Comparison of ENCODE assay signal across 12 cellular contexts in genomic region chr12:48489012-48489411, GRCh38. TPM values are rescaled to one million over a fixed set of nuclear protein-coding genes. Genes with fewer than 3 reads are reported as not detected.
DNase-seq lines count a peak whose midpoint lies in the region; ATAC-seq and TF ChIP-seq lines count a peak whose summit lies in the region.
"Had no signal": no experiment of that assay in that cellular context is flagged by ENCODE, and none has a peak within 500 bp of the region (broad histone marks: within the 10 kb centered on the region; RNA-seq: fewer than 3 reads in every experiment).

No MANE protein-coding gene starts in this region.

- peaks cover 31% of the 10 kb centered on the region for H3K27me3 Mint-ChIP-seq in HFFc6 (ENCODE audit: insufficient read depth)

- H3K36me3 ChIP-seq in prostate gland: no peaks in the 10 kb centered on the region
- H3K36me3 ChIP-seq: cardiac muscle cell, WERI-Rb-1 had no signal

- DNase-seq in HFFc6 (peak; percentile 46), HPDE6-E6E7 (ENCODE audit: extremely low spot score) (peak; percentile 85), prostate gland (ENCODE audit: low spot score) (peak; percentile 9), KBM-7 (no peak), cerebellar nuclear complex (lab: John Stamatoyannopoulos, UW) (no peak)
- DNase-seq: NCI-H345, testis, WERI-Rb-1 had no signal

- no peaks in the 10 kb centered on the region for H3K27me3 ChIP-seq in prostate gland (replicated peaks; ENCODE audit: insufficient read depth)
- H3K27me3 ChIP-seq: cardiac muscle cell, testis had no signal

- no peak for TF ChIP-seq POLR2A in prostate gland (IDR thresholded peaks at IDR 0.05)

- H3K9me3 Mint-ChIP-seq in HFFc6: no peaks in the 10 kb centered on the region

- TF ChIP-seq CTCF in HFFc6 (IDR thresholded peaks at IDR 0.05) (no peak), prostate gland (IDR thresholded peaks at IDR 0.05) (no peak)

- H3K4me1 Mint-ChIP-seq in HFFc6 (ENCODE audit: low read depth): no peaks in the 10 kb centered on the region

- intact Hi-C loops in prostate gland (cut with DNase I): no loop called here

- H3K27ac ChIP-seq in prostate gland: peak overlapping the region in 1 of 2 donors; percentile 55
- H3K27ac ChIP-seq: cardiac muscle cell, testis, WERI-Rb-1 had no signal

- no peaks in the 10 kb centered on the region for H3K36me3 Mint-ChIP-seq in HFFc6 (ENCODE audit: low read depth)

- H3K27ac Mint-ChIP-seq in HFFc6: no peak overlapping the region

- H3K4me3 ChIP-seq in prostate gland: no peak overlapping the region
- H3K4me3 ChIP-seq: cardiac muscle cell, testis had no signal

- 22% methylated on average over 2 of the region's 2 CpGs for WGBS in prostate gland

- ATAC-seq in GM18870 (IDR thresholded peaks at IDR 0.05; ENCODE audit: unreplicated experiment) (peak; percentile 97), HG03175 (IDR thresholded peaks at IDR 0.05; ENCODE audit: unreplicated experiment) (no peak)

- H3K4me1 ChIP-seq in prostate gland (replicated peaks): no peaks in the 10 kb centered on the region
- H3K4me1 ChIP-seq: testis had no signal

- in situ Hi-C loops in KBM-7 (cut with MboI; ENCODE audit: low pct_unique_long_range_greater_than_20kb, low sequenced_read_pairs): no loop called here

- H3K9me3 ChIP-seq in prostate gland: no peaks in the 10 kb centered on the region
- H3K9me3 ChIP-seq: testis had no signal

- H3K4me3 Mint-ChIP-seq in HFFc6: no peak overlapping the region; the same call in 1 of the 2 replicates

RNA-seq across cellular contexts. Expression of gene C12orf54, which starts 6.7 kb away (rescaled TPM):
- not detected for total RNA-seq in HFFc6 (2021; fragmentation: NEBNext Ultra II Directional; extraction: Animal tissue kit (Norgen Biotek cat#: 25700))
- total RNA-seq in prostate gland: 1 to 10 TPM in 1 of 2 donors, not detected in 1; 6.0 TPM
- total RNA-seq: cardiac muscle cell, skeletal muscle tissue had no signal

RNA-seq across cellular contexts. Expression of gene ANP32D, which starts 16.7 kb away (rescaled TPM):
- not detected for total RNA-seq in HFFc6 (2021; fragmentation: NEBNext Ultra II Directional; extraction: Animal tissue kit (Norgen Biotek cat#: 25700))
- total RNA-seq in prostate gland: not detected
- total RNA-seq: cardiac muscle cell, skeletal muscle tissue had no signal

RNA-seq across cellular contexts. Expression of gene OR8S1, which starts 36.4 kb away (rescaled TPM):
- not detected for total RNA-seq in HFFc6 (2021; fragmentation: NEBNext Ultra II Directional; extraction: Animal tissue kit (Norgen Biotek cat#: 25700))
- not detected for total RNA-seq in prostate gland
- total RNA-seq: cardiac muscle cell, skeletal muscle tissue, testis had no signal

Comparison
In these comparisons a context has a peak if more than half of its experiments do, and no peak if none do; other contexts are left out.
1. DNase-seq: peak in HFFc6 (single experiment), HPDE6-E6E7 (single experiment) and prostate gland (single experiment); none in KBM-7 (single experiment) and cerebellar nuclear complex (0 of 2).